ENCODE assay signal across 21 cellular contexts in the genomic region with DNA sequence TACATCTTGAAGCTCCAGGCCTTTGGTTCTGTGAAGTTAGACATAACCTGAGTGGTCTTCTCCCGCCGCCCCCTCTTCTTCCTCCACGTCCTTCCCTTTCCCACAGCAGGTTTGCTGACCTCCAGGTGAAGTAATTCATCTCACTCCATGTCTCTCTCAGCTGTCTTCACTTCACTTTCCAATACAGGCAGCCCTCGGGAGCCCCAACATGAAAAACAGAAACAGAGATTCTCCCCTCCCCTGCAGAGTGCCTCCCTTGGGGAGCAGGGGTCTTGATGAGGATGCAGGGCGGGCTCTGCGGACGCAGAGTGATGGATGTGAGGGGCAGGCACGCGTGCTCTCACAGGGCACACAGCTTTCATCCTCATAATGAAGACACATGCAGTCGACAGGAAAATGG.
"Had no signal": no experiment of that assay in that cellular context is flagged by ENCODE, and none has a peak within 500 bp of the region (broad histone marks: within the 10 kb centered on the region; RNA-seq: fewer than 3 reads in every experiment).

No MANE protein-coding gene starts in this region.

- ATAC-seq: effector memory CD8-positive, alpha-beta T cell; esophagus mucosa; gastrocnemius medialis; heart right ventricle; left cardiac atrium; left lung; left ventricle myocardium superior; lower lobe of right lung; mucosa of descending colon had no signal

- H3K9me3 ChIP-seq: colonic mucosa, esophagus squamous epithelium, gastrocnemius medialis, heart right ventricle, left lung, lower lobe of right lung, mucosa of descending colon had no signal

- DNase-seq: colonic mucosa; effector CD8-positive, alpha-beta T cell; effector memory CD8-positive, alpha-beta T cell; endodermal cell; erythroblast; esophagus squamous epithelium; foreskin fibroblast; foreskin melanocyte; gastrocnemius medialis; glutamatergic neuron; head of caudate nucleus; heart right ventricle; hippocampal formation; left cardiac atrium; left lung; left ventricle myocardium superior; lower lobe of right lung; mesenchymal stem cell; mucosa of descending colon had no signal

- H3K27me3 ChIP-seq: colonic mucosa, esophagus squamous epithelium, gastrocnemius medialis, left lung had no signal

- H3K36me3 ChIP-seq: colonic mucosa, esophagus squamous epithelium, gastrocnemius medialis, heart right ventricle, left lung, lower lobe of right lung had no signal

- H3K27ac ChIP-seq: colonic mucosa, epithelial cell of prostate, esophagus squamous epithelium, gastrocnemius medialis, heart right ventricle, left lung, lower lobe of right lung had no signal

- H3K4me3 ChIP-seq: colonic mucosa, esophagus squamous epithelium, gastrocnemius medialis, heart right ventricle, left lung, lower lobe of right lung, mucosa of descending colon had no signal

- H3K4me1 ChIP-seq: colonic mucosa, esophagus squamous epithelium, gastrocnemius medialis, left lung, lower lobe of right lung had no signal
